15 cellular contexts compared by ENCODE assay signal in the genomic region with DNA sequence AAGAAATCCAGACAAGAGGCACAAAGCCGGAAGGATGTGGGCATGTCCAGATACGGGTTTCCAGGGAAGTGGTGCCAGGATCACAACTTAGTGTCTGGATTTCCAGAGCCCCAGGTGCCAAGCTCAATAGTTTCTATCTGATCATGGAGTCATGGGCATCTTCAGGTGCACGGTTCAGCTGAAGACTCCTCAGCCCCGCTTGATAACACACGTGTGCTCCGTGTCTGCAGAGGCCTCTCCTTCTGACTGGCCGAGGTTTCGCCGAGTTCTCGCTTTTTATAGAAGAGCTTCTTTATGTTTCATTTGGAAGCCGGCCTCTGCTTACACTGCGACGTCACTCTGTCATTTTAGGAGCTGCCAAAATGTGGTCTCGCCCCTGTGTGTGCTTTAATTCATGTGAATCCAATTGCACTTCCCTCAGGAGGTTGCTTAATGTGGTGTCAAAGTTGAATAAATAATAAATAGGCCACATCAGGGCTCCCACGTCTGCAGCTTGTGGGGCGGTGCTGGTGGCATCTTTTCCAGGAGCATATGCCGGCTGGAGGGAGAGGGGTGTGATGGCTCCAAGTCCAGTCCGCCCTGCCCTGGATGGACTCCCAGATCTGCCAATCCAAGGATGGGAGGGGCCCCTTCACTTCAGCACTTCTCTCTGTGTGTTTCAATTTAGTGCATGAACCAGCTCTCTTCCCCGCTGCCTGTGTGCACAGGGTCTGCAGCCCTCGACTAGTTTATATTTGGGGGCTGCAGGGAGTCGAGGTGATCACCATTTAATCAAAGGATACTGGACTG.
DNase-seq lines count a peak whose midpoint lies in the region; ATAC-seq and TF ChIP-seq lines count a peak whose summit lies in the region.
"Had no signal": no experiment of that assay in that cellular context is flagged by ENCODE, and none has a peak within 500 bp of the region (broad histone marks: within the 10 kb centered on the region; RNA-seq: fewer than 3 reads in every experiment).

No MANE protein-coding gene starts in this region.

- H3K4me1 ChIP-seq in BE2C: no peaks in the 10 kb centered on the region

- H3K27ac ChIP-seq in coronary artery: no peak overlapping the region

- in situ Hi-C loops in G401 (cut with HindIII; ENCODE audit: low sequenced_read_pairs): no loop called here

- no peak for TF ChIP-seq CTCF in coronary artery (IDR thresholded peaks at IDR 0.05)
- no peak for TF ChIP-seq CTCF in BE2C (IDR thresholded peaks at IDR 0.05; ENCODE audit: low read depth, low read length)

- no peaks in the 10 kb centered on the region for H3K36me3 ChIP-seq in BE2C

- no peaks in the 10 kb centered on the region for H3K27me3 ChIP-seq in BE2C

- ATAC-seq in HG03135 (IDR thresholded peaks at IDR 0.05; ENCODE audit: unreplicated experiment) (no peak), HG03469 (IDR thresholded peaks at IDR 0.05; ENCODE audit: unreplicated experiment) (no peak)
- ATAC-seq: CD8-positive, alpha-beta T cell; GM23338 had no signal

- peak; percentile 94 for DNase-seq in G401 (ENCODE audit: low spot score)
- peak; percentile 71 for DNase-seq in NCI-H446 treated with DMSO at 0.1 percent for 48 hours (lab: John Stamatoyannopoulos, UW)
- peak; percentile 46 for DNase-seq in coronary artery (ENCODE audit: low spot score)
- peak; percentile 52 for DNase-seq in retina
- no peak for DNase-seq in BE2C
- no peak for DNase-seq in NCI-H510A (lab: John Stamatoyannopoulos, UW)
- DNase-seq: CD8-positive, alpha-beta T cell; COR-L47; DMS153; DMS79 treated with DMSO at 0.1 percent for 48 hours; GF-D8; H7 had no signal

- no peaks in the 10 kb centered on the region for H3K9me3 ChIP-seq in BE2C

- no peak overlapping the region for H3K4me3 ChIP-seq in coronary artery
- H3K4me3 ChIP-seq in BE2C (ENCODE audit: low read depth, low read length): no peak overlapping the region
- H3K4me3 ChIP-seq: GM23338 had no signal

Comparison
In these comparisons a context has a peak if more than half of its experiments do, and no peak if none do; other contexts are left out.
1. DNase-seq: peak in G401 (single experiment), NCI-H446 treated with DMSO at 0.1 percent for 48 hours (single experiment), coronary artery (single experiment) and retina (single experiment); none in BE2C (single experiment) and NCI-H510A (single experiment).